Comparison of ENCODE assay signal across 8 cellular contexts in the genomic region with DNA sequence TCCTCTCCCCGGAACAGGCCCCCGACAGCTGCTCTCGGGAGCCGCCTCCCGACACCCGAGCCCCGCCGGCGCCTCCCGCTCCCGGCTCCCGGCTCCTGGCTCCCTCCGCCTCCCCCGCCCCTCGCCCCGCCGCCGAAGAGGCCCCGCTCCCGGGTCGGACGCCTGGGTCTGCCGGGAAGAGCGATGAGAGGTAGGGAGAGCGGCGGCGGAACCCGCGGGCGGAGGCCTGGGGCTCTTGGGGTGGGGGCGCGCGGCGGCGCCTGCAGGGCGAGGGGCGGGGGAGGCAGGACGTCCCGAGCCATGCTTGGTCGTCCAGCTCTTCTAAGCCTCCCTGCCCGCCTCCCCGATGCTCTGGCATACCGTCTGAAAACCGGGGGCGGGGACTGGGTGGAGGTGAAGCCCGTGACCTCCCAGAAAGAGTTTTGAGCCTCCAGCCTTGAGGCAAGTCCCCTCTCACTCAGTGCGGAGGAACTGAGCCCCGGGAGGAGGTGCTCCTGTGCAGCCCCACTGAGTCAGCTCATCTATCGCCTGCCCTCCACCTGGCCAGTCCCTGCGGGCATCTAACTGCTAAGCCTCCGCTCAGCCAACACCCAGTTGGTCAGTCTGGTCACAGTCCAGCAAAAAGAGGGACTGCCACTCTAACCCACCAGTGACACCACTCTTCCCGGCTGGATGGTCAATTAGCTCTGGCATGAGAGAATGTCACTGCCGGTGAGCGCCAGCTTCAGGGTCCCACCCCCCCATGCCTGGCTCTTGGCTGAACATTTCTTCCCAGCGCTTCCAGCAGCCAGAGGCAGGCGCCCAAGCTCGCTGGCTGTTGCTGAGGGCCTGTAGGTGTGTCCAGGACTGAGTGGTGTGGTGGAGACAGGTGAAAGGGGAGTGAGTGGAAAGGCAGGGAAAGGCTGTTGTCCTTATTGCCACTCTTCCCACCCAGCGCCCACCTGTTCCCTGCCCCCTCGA. TPM values are rescaled to one million over a fixed set of nuclear protein-coding genes. Genes with fewer than 3 reads are reported as not detected.
A peak's percentile ranks its signal among the peaks of the same experiment; 100 is the strongest.
DNase-seq lines count a peak whose midpoint lies in the region; ATAC-seq and TF ChIP-seq lines count a peak whose summit lies in the region.

No MANE protein-coding gene starts in this region.

- peak overlapping the region; percentile 67 for H3K4me2 ChIP-seq in OCI-LY1 (ENCODE audit: low read length)

- no peaks in the 10 kb centered on the region for H3K79me2 ChIP-seq in OCI-LY1 (ENCODE audit: insufficient read depth, low read length)

- H3K9ac ChIP-seq in OCI-LY1 (ENCODE audit: low read length), result peak overlapping the region; percentile 59
- peak overlapping the region; percentile 84 for H3K9ac ChIP-seq in adipocyte (ENCODE audit: low read length)

- intact Hi-C loops in left ventricle myocardium superior (cut with micrococcal nuclease), result no loop called here

- no peak overlapping the region for H3K27ac ChIP-seq in OCI-LY1 (ENCODE audit: low read depth, low read length, poor library complexity, severe bottlenecking)

- H3K36me3 ChIP-seq in OCI-LY1 (ENCODE audit: insufficient read depth, low read length) (no peaks in the 10 kb centered on the region), adipocyte (ENCODE audit: control insufficient read depth, insufficient read depth, low read length, severe bottlenecking) (peaks cover 1% of the 10 kb centered on the region)

- H4K20me1 ChIP-seq in OCI-LY1 (ENCODE audit: insufficient read depth, low read length), result no peaks in the 10 kb centered on the region

- no peak overlapping the region for H2AFZ ChIP-seq in OCI-LY1 (ENCODE audit: low read length)

- no peaks in the 10 kb centered on the region for H3K9me2 ChIP-seq in OCI-LY1 (ENCODE audit: low read depth, low read length)

- H3K4me1 ChIP-seq in OCI-LY1 (ENCODE audit: insufficient read depth, low read length, severe bottlenecking) (peaks cover 42% of the 10 kb centered on the region), adipocyte (ENCODE audit: control insufficient read depth, insufficient read depth, low read length) (peaks cover 50% of the 10 kb centered on the region)

- H3K27me3 ChIP-seq in OCI-LY1 (ENCODE audit: insufficient read depth, low read length) (no peaks in the 10 kb centered on the region), adipocyte (replicated peaks; ENCODE audit: control insufficient read depth, insufficient read depth, low read length) (no peaks in the 10 kb centered on the region)

- no peak for TF ChIP-seq CTCF in OCI-LY1 (IDR thresholded peaks at IDR 0.05; ENCODE audit: low read length)

- H3K9me3 ChIP-seq in OCI-LY1 (ENCODE audit: low read length) (no peaks in the 10 kb centered on the region), adipocyte (ENCODE audit: control insufficient read depth, low read length) (no peaks in the 10 kb centered on the region)

- ATAC-seq in left ventricle myocardium superior, result peak; percentile 64
- ATAC-seq in HG03108 (IDR thresholded peaks at IDR 0.05; ENCODE audit: unreplicated experiment), result no peak

- no peaks in the 10 kb centered on the region for H3F3A ChIP-seq in OCI-LY1 (ENCODE audit: insufficient read depth, low read length)

- DNase-seq in NOMO-1 treated with DMSO at 0.1 percent for 48 hours (lab: John Stamatoyannopoulos, UW; ENCODE audit: unreplicated experiment), result peak; percentile 18
- no peak for DNase-seq in NOMO-1 treated with dmso at 0.1 percent for 144 hours (lab: John Stamatoyannopoulos, UW; ENCODE audit: unreplicated experiment)
- peak; percentile 90 for DNase-seq in adipocyte (ENCODE audit: low read depth)
- peak; percentile 59 for DNase-seq in left ventricle myocardium superior
- peak; percentile 56 for DNase-seq in pons (ENCODE audit: low spot score)
- no peak for DNase-seq in NCI-H128 (lab: John Stamatoyannopoulos, UW; ENCODE audit: unreplicated experiment)

- H3K4me3 ChIP-seq in OCI-LY1 (ENCODE audit: low read depth, low read length, poor library complexity, severe bottlenecking) (peak overlapping the region; percentile 63), adipocyte (ENCODE audit: low read length) (peak overlapping the region; percentile 86)

RNA-seq across cellular contexts. Expression of a gene that starts 0.5 kb away (rescaled TPM):
- 25.7 TPM for total RNA-seq in left ventricle myocardium superior

RNA-seq across cellular contexts. Expression of a gene that starts 23.2 kb away (rescaled TPM):
- total RNA-seq in left ventricle myocardium superior, result 21.4 TPM

RNA-seq across cellular contexts. Expression of a gene that starts 29.2 kb away (rescaled TPM):
- 18.2 TPM for total RNA-seq in left ventricle myocardium superior

RNA-seq across cellular contexts. Expression of a gene that starts 47.2 kb away (rescaled TPM):
- not detected for total RNA-seq in left ventricle myocardium superior

RNA-seq across cellular contexts. Expression of a gene that starts 56.0 kb away (rescaled TPM):
- total RNA-seq in left ventricle myocardium superior, result not detected

Comparison
In these comparisons a context has a peak if more than half of its experiments do, and no peak if none do; other contexts are left out.
1. DNase-seq: peak in NOMO-1 treated with DMSO at 0.1 percent for 48 hours (single experiment), adipocyte (single experiment), left ventricle myocardium superior (single experiment) and pons (single experiment); none in NOMO-1 treated with dmso at 0.1 percent for 144 hours (single experiment) and NCI-H128 (single experiment).